Comparison of ENCODE assay signal across 22 cellular contexts in the genomic region with DNA sequence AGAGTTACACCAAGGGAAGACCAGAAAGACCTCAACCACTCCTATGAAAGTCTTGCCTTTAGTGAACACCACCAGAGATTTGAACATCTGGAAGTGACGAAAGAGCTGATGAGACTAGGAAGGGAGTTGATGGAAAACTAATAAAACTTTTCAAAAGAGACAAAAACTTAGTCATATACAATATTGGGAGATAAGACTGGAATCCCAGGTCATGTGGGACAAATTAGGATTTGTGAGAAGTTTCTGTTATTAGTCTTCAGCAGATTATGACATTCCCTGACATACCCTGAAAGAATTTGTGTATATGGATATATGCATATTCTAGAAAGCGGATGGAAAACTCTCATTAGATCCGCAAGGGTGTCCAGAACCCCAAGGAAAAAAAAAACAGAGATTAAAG.
DNase-seq lines count a peak whose midpoint lies in the region; ATAC-seq and TF ChIP-seq lines count a peak whose summit lies in the region.
"Had no signal": no experiment of that assay in that cellular context is flagged by ENCODE, and none has a peak within 500 bp of the region (broad histone marks: within the 10 kb centered on the region; RNA-seq: fewer than 3 reads in every experiment).

No MANE protein-coding gene starts in this region.

- peak overlapping the region; percentile 46 for H3K27ac Mint-ChIP-seq in endodermal cell
- H3K27ac Mint-ChIP-seq: CD14-positive monocyte; CD4-positive, alpha-beta memory T cell; CD4-positive, CD25-positive, alpha-beta regulatory T cell; CD8-positive, alpha-beta memory T cell had no signal

- H2AK5ac ChIP-seq in mesenchymal stem cell (ENCODE audit: low read length, severe bottlenecking) = no peak overlapping the region

- H3K27ac ChIP-seq in endodermal cell (ENCODE audit: low read depth, low read length) = no peak overlapping the region
- no peak overlapping the region for H3K27ac ChIP-seq in mesenchymal stem cell (ENCODE audit: low read length, poor library complexity, severe bottlenecking)
- no peak overlapping the region for H3K27ac ChIP-seq in SJCRH30
- H3K27ac ChIP-seq: BLaER1 had no signal

- H3K4me1 ChIP-seq in endodermal cell (ENCODE audit: control insufficient read depth, insufficient read depth, low read length) (no peaks in the 10 kb centered on the region), mesenchymal stem cell (ENCODE audit: control insufficient read depth, insufficient read depth, low read depth, low read length) (no peaks in the 10 kb centered on the region), SJCRH30 (no peaks in the 10 kb centered on the region)
- H3K4me1 ChIP-seq: BLaER1 had no signal

- DNase-seq in HS-5 (ENCODE audit: low read depth) (peak; percentile 39), endodermal cell (no peak), mesenchymal stem cell (no peak), SJCRH30 (no peak)
- DNase-seq: 8988T; ACHN; BE2C; C1 segment of cervical spinal cord; CD4-positive, alpha-beta memory T cell; CD4-positive, CD25-positive, alpha-beta regulatory T cell; CD8-positive, alpha-beta memory T cell; COR-L47; DMS 273 treated with DMSO at 0.1 percent for 48 hours; DMS153; DMS53; DMS79; DND-41; GF-D8 had no signal

- H3K4me3 ChIP-seq in endodermal cell (ENCODE audit: low read length) (no peak overlapping the region), mesenchymal stem cell (ENCODE audit: insufficient read depth in 1 of 2, low read depth in 1 of 2, low read length in 2 of 2) (no peak overlapping the region), SJCRH30 (no peak overlapping the region)
- H3K4me3 ChIP-seq: BLaER1 had no signal

- H3K9me3 ChIP-seq in endodermal cell (ENCODE audit: control insufficient read depth, low read length) (no peaks in the 10 kb centered on the region), mesenchymal stem cell (ENCODE audit: control insufficient read depth, low read length) (no peaks in the 10 kb centered on the region), SJCRH30 (replicated peaks) (no peaks in the 10 kb centered on the region)
- H3K9me3 ChIP-seq: BE2C, BLaER1 had no signal

- no peak overlapping the region for H4K91ac ChIP-seq in mesenchymal stem cell (ENCODE audit: low read length)

- H3K4me3 Mint-ChIP-seq in endodermal cell = no peak overlapping the region
- H3K4me3 Mint-ChIP-seq: CD14-positive monocyte; CD4-positive, alpha-beta memory T cell; CD4-positive, CD25-positive, alpha-beta regulatory T cell; CD8-positive, alpha-beta memory T cell had no signal

- H2BK120ac ChIP-seq in mesenchymal stem cell (ENCODE audit: low read depth, low read length) = no peak overlapping the region

- H3K23ac ChIP-seq in mesenchymal stem cell (ENCODE audit: low read length in 2 of 2) = no peak overlapping the region

- no peaks in the 10 kb centered on the region for H3K36me3 ChIP-seq in endodermal cell (ENCODE audit: control insufficient read depth, insufficient read depth, low read length)
- H3K36me3 ChIP-seq in mesenchymal stem cell (ENCODE audit: control insufficient read depth in 1 of 2, insufficient read depth in 2 of 2, low read depth in 1 of 2, low read length in 2 of 2) = peaks cover 0 to 2% of the 10 kb centered on the region in 2 experiments
- 0 out of 2 replicates have a peak, but pooled peaks cover 3% of the 10 kb centered on the region for H3K36me3 ChIP-seq in SJCRH30
- H3K36me3 ChIP-seq: BE2C, BLaER1 had no signal

- 91% methylated on average over 3 of the region's 3 CpGs; no CpG with 5 or more reads in 1 of the 2 experiments for WGBS in endodermal cell (ENCODE audit: insufficient coverage in 1 of 2, insufficient read length in 1 of 2), 2 experiments
- 100% methylated on average over 2 of the region's 3 CpGs for WGBS in mesenchymal stem cell

- H3K4me2 ChIP-seq in mesenchymal stem cell (ENCODE audit: low read length, poor library complexity, severe bottlenecking) = no peak overlapping the region
- H3K4me2 ChIP-seq: BLaER1 had no signal

- no peak for ATAC-seq in HG03135 (IDR thresholded peaks at IDR 0.05; ENCODE audit: unreplicated experiment)
- ATAC-seq in GM21367 (IDR thresholded peaks at IDR 0.05; ENCODE audit: unreplicated experiment) = no peak

- peaks cover 6% of the 10 kb centered on the region for H3K4me1 Mint-ChIP-seq in endodermal cell
- H3K4me1 Mint-ChIP-seq: CD14-positive monocyte; CD4-positive, alpha-beta memory T cell; CD8-positive, alpha-beta memory T cell had no signal

- H3K79me1 ChIP-seq in mesenchymal stem cell (replicated peaks; ENCODE audit: low read length, poor library complexity, severe bottlenecking) = peaks cover 2% of the 10 kb centered on the region

- H3K4ac ChIP-seq in mesenchymal stem cell (ENCODE audit: low read depth in 1 of 2, low read length in 2 of 2) = no peak overlapping the region

- H3K27me3 ChIP-seq in endodermal cell (ENCODE audit: control insufficient read depth, insufficient read depth, low read length, poor library complexity, severe bottlenecking) = no peaks in the 10 kb centered on the region
- no peaks in the 10 kb centered on the region for H3K27me3 ChIP-seq in mesenchymal stem cell (ENCODE audit: control insufficient read depth in 1 of 2, insufficient read depth in 1 of 2, low read length in 2 of 2)
- H3K27me3 ChIP-seq in SJCRH30 = no peaks in the 10 kb centered on the region
- H3K27me3 ChIP-seq: BE2C, BLaER1 had no signal

- H2BK5ac ChIP-seq in mesenchymal stem cell (ENCODE audit: low read depth, low read length, poor library complexity, severe bottlenecking) = no peak overlapping the region

- H2BK12ac ChIP-seq in mesenchymal stem cell (ENCODE audit: low read length in 2 of 2) = no peak overlapping the region

- H2BK15ac ChIP-seq in mesenchymal stem cell (ENCODE audit: low read depth, poor library complexity, severe bottlenecking) = peak overlapping the region; percentile 64

- no peak for TF ChIP-seq CTCF in endodermal cell (conservative IDR thresholded peaks at IDR 0.05)

- H3K27me3 Mint-ChIP-seq in endodermal cell (ENCODE audit: insufficient read depth) = no peaks in the 10 kb centered on the region
- H3K27me3 Mint-ChIP-seq: CD4-positive, alpha-beta memory T cell; CD4-positive, CD25-positive, alpha-beta regulatory T cell; CD8-positive, alpha-beta memory T cell had no signal

- H4K8ac ChIP-seq in mesenchymal stem cell (ENCODE audit: low read length) = no peak overlapping the region

- H3K36me3 Mint-ChIP-seq in endodermal cell (ENCODE audit: low read depth) = no peaks in the 10 kb centered on the region
- H3K36me3 Mint-ChIP-seq: CD14-positive monocyte had no signal

- H3K9me3 Mint-ChIP-seq in endodermal cell = no peaks in the 10 kb centered on the region
- H3K9me3 Mint-ChIP-seq: CD4-positive, alpha-beta memory T cell; CD8-positive, alpha-beta memory T cell had no signal

- no peak overlapping the region for H3K14ac ChIP-seq in mesenchymal stem cell (ENCODE audit: low read length in 2 of 2)

- H3K18ac ChIP-seq in mesenchymal stem cell (ENCODE audit: low read depth in 1 of 2, low read length in 2 of 2) = no peak overlapping the region

- H3K9ac ChIP-seq in endodermal cell (ENCODE audit: extremely low read depth, low read length, poor library complexity, severe bottlenecking) = no peak overlapping the region
- H3K9ac ChIP-seq in mesenchymal stem cell (ENCODE audit: low read length) = no peak overlapping the region
- H3K9ac ChIP-seq: BLaER1 had no signal

- no peak overlapping the region for H2AFZ ChIP-seq in mesenchymal stem cell (ENCODE audit: low read depth, low read length)
